Comparison of ENCODE assay signal across 10 cellular contexts in genomic region chr3:141401095-141401494, GRCh38. TPM values are rescaled to one million over a fixed set of nuclear protein-coding genes. Genes with fewer than 3 reads are reported as not detected.
DNase-seq lines count a peak whose midpoint lies in the region; ATAC-seq and TF ChIP-seq lines count a peak whose summit lies in the region.
"Had no signal": no experiment of that assay in that cellular context is flagged by ENCODE, and none has a peak within 500 bp of the region (broad histone marks: within the 10 kb centered on the region; RNA-seq: fewer than 3 reads in every experiment).

No MANE protein-coding gene starts in this region.

- no peak overlapping the region for H2AK5ac ChIP-seq in mesenchymal stem cell (ENCODE audit: low read length, severe bottlenecking)

- peaks cover 0 to 22% of the 10 kb centered on the region in 2 donors for H3K36me3 ChIP-seq in adrenal gland (replicated peaks in 1 of 2)
- peaks cover 7 to 47% of the 10 kb centered on the region in 2 experiments for H3K36me3 ChIP-seq in mesenchymal stem cell (ENCODE audit: control insufficient read depth in 1 of 2, insufficient read depth in 2 of 2, low read depth in 1 of 2, low read length in 2 of 2)
- peaks cover 36 to 40% (median 37%) of the 10 kb centered on the region in 3 donors for H3K36me3 ChIP-seq in tibial artery
- H3K36me3 ChIP-seq: BLaER1 had no signal

- TF ChIP-seq CTCF in adrenal gland (IDR thresholded peaks at IDR 0.05) (no peak), tibial artery (IDR thresholded peaks at IDR 0.05) (no peak)

- H3K23ac ChIP-seq in mesenchymal stem cell (ENCODE audit: low read length in 2 of 2), result no peak overlapping the region

- H3K27ac ChIP-seq in adrenal gland, result peak overlapping the region; percentile 93 to 98 (median 98)
- no peak overlapping the region for H3K27ac ChIP-seq in mesenchymal stem cell (ENCODE audit: low read length, poor library complexity, severe bottlenecking)
- H3K27ac ChIP-seq in tibial artery, result peak overlapping the region; percentile 96 to 99
- H3K27ac ChIP-seq: BLaER1 had no signal

- H2BK15ac ChIP-seq in mesenchymal stem cell (ENCODE audit: low read depth, poor library complexity, severe bottlenecking), result no peak overlapping the region

- peak overlapping the region; percentile 37 for H3K27ac Mint-ChIP-seq in activated naive CD4-positive, alpha-beta T cell treated with anti-CD3 and anti-CD28 coated beads for 36 hours

- peak overlapping the region in 1 of 4 donors; percentile 89 for H3K4me3 ChIP-seq in adrenal gland
- no peak overlapping the region for H3K4me3 ChIP-seq in mesenchymal stem cell (ENCODE audit: insufficient read depth in 1 of 2, low read depth in 1 of 2, low read length in 2 of 2)
- no peak overlapping the region for H3K4me3 ChIP-seq in tibial artery

- H2BK120ac ChIP-seq in mesenchymal stem cell (ENCODE audit: low read depth, low read length), result no peak overlapping the region

- peak overlapping the region; percentile 96 for H3K9ac ChIP-seq in mesenchymal stem cell (ENCODE audit: low read length)
- H3K9ac ChIP-seq: BLaER1 had no signal

- no peaks in the 10 kb centered on the region for H3K9me3 ChIP-seq in adrenal gland (replicated peaks in 1 of 3)
- peaks cover 17% of the 10 kb centered on the region for H3K9me3 ChIP-seq in mesenchymal stem cell (ENCODE audit: control insufficient read depth, low read length)
- no peaks in the 10 kb centered on the region for H3K9me3 ChIP-seq in tibial artery

- WGBS in adrenal gland, 4 donors, result 80 to 93% (median 85%) methylated on average over 1 of the region's 1 CpG
- WGBS in mesenchymal stem cell, result no CpG with 5 or more reads among the region's 1 CpG

- H2BK12ac ChIP-seq in mesenchymal stem cell (ENCODE audit: low read length in 2 of 2), result no peak overlapping the region

- H3K27me3 ChIP-seq in adrenal gland (no peaks in the 10 kb centered on the region), mesenchymal stem cell (ENCODE audit: control insufficient read depth in 1 of 2, insufficient read depth in 1 of 2, low read length in 2 of 2) (no peaks in the 10 kb centered on the region), tibial artery (no peaks in the 10 kb centered on the region)

- no peak overlapping the region for H2AFZ ChIP-seq in mesenchymal stem cell (ENCODE audit: low read depth, low read length)

- intact Hi-C loops in activated naive CD4-positive, alpha-beta T cell treated with anti-CD3 and anti-CD28 coated beads for 36 hours (cut with micrococcal nuclease), result no loop called here
- intact Hi-C loops in adrenal gland (cut with DNase I) (no loop called here), tibial artery (cut with DNase I; ENCODE audit: low total_unique reads) (no loop called here)

- H3K4me1 ChIP-seq in adrenal gland (replicated peaks in 1 of 2) (peaks cover 55 to 61% of the 10 kb centered on the region in 2 donors), mesenchymal stem cell (ENCODE audit: control insufficient read depth, insufficient read depth, low read depth, low read length) (peaks cover 2% of the 10 kb centered on the region), tibial artery (peaks cover 0 to 57% (median 36%) of the 10 kb centered on the region in 4 donors)

- H3K18ac ChIP-seq in mesenchymal stem cell (ENCODE audit: low read depth in 1 of 2, low read length in 2 of 2), result no peak overlapping the region

- no peaks in the 10 kb centered on the region for H3K27me3 Mint-ChIP-seq in activated naive CD4-positive, alpha-beta T cell treated with anti-CD3 and anti-CD28 coated beads for 36 hours (ENCODE audit: low read depth)

- H3K4me2 ChIP-seq in mesenchymal stem cell (ENCODE audit: low read length, poor library complexity, severe bottlenecking), result no peak overlapping the region
- H3K4me2 ChIP-seq: BLaER1 had no signal

- H2BK5ac ChIP-seq in mesenchymal stem cell (ENCODE audit: low read depth, low read length, poor library complexity, severe bottlenecking), result no peak overlapping the region

- H3K36me3 Mint-ChIP-seq in activated naive CD4-positive, alpha-beta T cell treated with anti-CD3 and anti-CD28 coated beads for 36 hours (ENCODE audit: low read depth), result no peaks in the 10 kb centered on the region

- no peak overlapping the region for H3K14ac ChIP-seq in mesenchymal stem cell (ENCODE audit: low read length in 2 of 2)

- no peak for TF ChIP-seq POLR2A in adrenal gland (IDR thresholded peaks at IDR 0.05)

- H3K4me1 Mint-ChIP-seq in activated naive CD4-positive, alpha-beta T cell treated with anti-CD3 and anti-CD28 coated beads for 36 hours (ENCODE audit: low read depth), result peaks cover 42% of the 10 kb centered on the region

- H4K8ac ChIP-seq in mesenchymal stem cell (ENCODE audit: low read length), result no peak overlapping the region

- H3K79me1 ChIP-seq in mesenchymal stem cell (replicated peaks; ENCODE audit: low read length, poor library complexity, severe bottlenecking), result peaks cover 14% of the 10 kb centered on the region

- CTCF ChIA-PET in activated naive CD4-positive, alpha-beta T cell treated with anti-CD3 and anti-CD28 coated beads for 36 hours (lab: Charles Lee), result interaction anchor here (0.7 to 1.3 kb wide), 8 partner anchors 13 to 89 kb away, joined by 3 to 5 read pairs (median 4); no protein-coding TSS in a partner anchor

- H3K4me3 Mint-ChIP-seq in activated naive CD4-positive, alpha-beta T cell treated with anti-CD3 and anti-CD28 coated beads for 36 hours, result no peak overlapping the region

- no peak for DNase-seq in activated naive CD4-positive, alpha-beta T cell treated with anti-CD3 and anti-CD28 coated beads for 36 hours
- DNase-seq in activated naive CD4-positive, alpha-beta T cell (lab: John Stamatoyannopoulos, UW), result no peak
- no peak for DNase-seq in adrenal gland
- no peak for DNase-seq in mesenchymal stem cell
- no peak for DNase-seq in tibial artery
- no peak for DNase-seq in NCI-H1417 (lab: John Stamatoyannopoulos, UW)
- no peak for DNase-seq in stimulated activated naive CD4-positive, alpha-beta T cell treated with Interleukin-2 at 50 U/mL for 16 hours (lab: John Stamatoyannopoulos, UW)
- DNase-seq: activated CD8-positive, alpha-beta memory T cell treated with anti-CD3 and anti-CD28 coated beads for 24 hours had no signal

- H3K4ac ChIP-seq in mesenchymal stem cell (ENCODE audit: low read depth in 1 of 2, low read length in 2 of 2), result no peak overlapping the region

- ATAC-seq in HG03565 (IDR thresholded peaks at IDR 0.05; ENCODE audit: unreplicated experiment), result no peak

- H3K9me3 Mint-ChIP-seq in activated naive CD4-positive, alpha-beta T cell treated with anti-CD3 and anti-CD28 coated beads for 36 hours, result peaks cover 2% of the 10 kb centered on the region

- H4K91ac ChIP-seq in mesenchymal stem cell (ENCODE audit: low read length), result no peak overlapping the region

RNA-seq across cellular contexts. Expression of gene ZBTB38, which starts 32.8 kb away (rescaled TPM):
- total RNA-seq in activated naive CD4-positive, alpha-beta T cell treated with anti-CD3 and anti-CD28 coated beads for 36 hours, result 10 to 100 TPM; 16.3 to 18.6 TPM
- 100 to 1,000 TPM; 116 to 231 (median 167) TPM for total RNA-seq in adrenal gland
- polyA plus RNA-seq in adrenal gland, result 10 to 100 TPM; 12.0 to 73.9 (median 14.5) TPM
- 42.0 TPM for polyA plus RNA-seq in mesenchymal stem cell (2013, experiment 1 of 2)
- 39.5 TPM for polyA plus RNA-seq in mesenchymal stem cell (2013, experiment 2 of 2)

Comparison
In these comparisons a context has a peak if more than half of its experiments do, and no peak if none do; other contexts are left out.
1. RNA of gene ZBTB38, which starts 32.8 kb away (total RNA-seq): 116 to 231 TPM in adrenal gland; 16.3 to 18.6 TPM in activated naive CD4-positive, alpha-beta T cell treated with anti-CD3 and anti-CD28 coated beads for 36 hours; every median in the first group is over 4 times any median in the second.